ENCODE assay signal across 8 cellular contexts in the genomic region with DNA sequence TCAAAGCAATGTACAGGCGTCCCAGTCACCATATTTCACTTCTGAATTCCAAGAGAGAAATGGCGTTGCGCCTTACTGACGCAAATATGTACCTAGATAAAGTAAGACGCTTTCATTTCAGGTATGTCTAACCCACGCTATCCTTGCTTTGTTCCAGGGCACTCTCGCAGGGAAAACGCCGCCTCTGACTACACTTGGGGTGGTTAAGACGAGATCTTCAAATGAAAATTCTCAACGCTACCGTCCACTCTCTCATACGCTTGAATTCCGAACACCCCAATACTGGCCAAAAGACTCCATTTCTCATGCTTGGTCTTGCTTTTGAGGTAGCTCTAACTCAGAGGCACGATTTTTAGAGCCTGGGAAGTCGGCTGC. TPM values are rescaled to one million over a fixed set of nuclear protein-coding genes. Genes with fewer than 3 reads are reported as not detected.
DNase-seq lines count a peak whose midpoint lies in the region; ATAC-seq and TF ChIP-seq lines count a peak whose summit lies in the region.

No MANE protein-coding gene starts in this region.

- DNase-seq in CD8-positive, alpha-beta T cell = no peak
- DNase-seq in NCI-H1930 (lab: John Stamatoyannopoulos, UW) = peak; percentile 22 to 53
- no peak for DNase-seq in cardiac fibroblast (ENCODE audit: low read depth in 2 of 2)
- DNase-seq in lower lobe of right lung = no peak
- DNase-seq in tibial artery = no peak
- DNase-seq in occipital lobe (lab: John Stamatoyannopoulos, UW) = no peak
- DNase-seq in COLO829 (ENCODE audit: low spot score) = no peak

- peaks cover 20% of the 10 kb centered on the region for H3K4me1 ChIP-seq in CD8-positive, alpha-beta T cell (ENCODE audit: insufficient read depth, low read length)
- H3K4me1 ChIP-seq in lower lobe of right lung (peaks cover 34% of the 10 kb centered on the region), tibial artery (peaks cover 0 to 50% (median 29%) of the 10 kb centered on the region in 4 donors)

- no peak for TF ChIP-seq CTCF in CD8-positive, alpha-beta T cell (IDR thresholded peaks at IDR 0.05)
- TF ChIP-seq CTCF in cardiac fibroblast (IDR thresholded peaks at IDR 0.05; ENCODE audit: low read depth, low read length) = no peak
- TF ChIP-seq CTCF in lower lobe of right lung (IDR thresholded peaks at IDR 0.05) = no peak
- no peak for TF ChIP-seq CTCF in tibial artery (IDR thresholded peaks at IDR 0.05)

- POLR2A ChIA-PET in CD8-positive, alpha-beta T cell (lab: Charles Lee) = interaction anchor here (0.7 to 1.7 kb wide), 9 partner anchors 9 to 128 kb away, joined by 3 to 6 read pairs (median 3); a partner anchor contains a TSS

- H3K36me3 Mint-ChIP-seq in CD8-positive, alpha-beta T cell = peaks cover 41% of the 10 kb centered on the region

- H3K27me3 Mint-ChIP-seq in CD8-positive, alpha-beta T cell (ENCODE audit: low read depth) = no peaks in the 10 kb centered on the region

- H3K36me3 ChIP-seq in CD8-positive, alpha-beta T cell (ENCODE audit: insufficient read depth, low read length) = peaks cover 14% of the 10 kb centered on the region
- H3K36me3 ChIP-seq in lower lobe of right lung (peaks cover 26% of the 10 kb centered on the region), tibial artery (peaks cover 16 to 28% (median 19%) of the 10 kb centered on the region in 3 donors)

- CTCF ChIA-PET in CD8-positive, alpha-beta T cell (lab: Charles Lee) = interaction anchor here (1.3 kb wide), 1 partner anchor 9 kb away, joined by 6 read pairs; no protein-coding TSS in a partner anchor

- no peak for ATAC-seq in CD8-positive, alpha-beta T cell
- ATAC-seq in GM19467 (IDR thresholded peaks at IDR 0.05; ENCODE audit: unreplicated experiment) = peak; percentile 8
- peak; percentile 1 to 44 for ATAC-seq in lower lobe of right lung

- no peaks in the 10 kb centered on the region for H3K27me3 ChIP-seq in CD8-positive, alpha-beta T cell (ENCODE audit: insufficient read depth, low read length)
- H3K27me3 ChIP-seq in lower lobe of right lung (ENCODE audit: low read depth) (no peaks in the 10 kb centered on the region), tibial artery (no peaks in the 10 kb centered on the region)

- no peaks in the 10 kb centered on the region for H3K9me3 ChIP-seq in CD8-positive, alpha-beta T cell (ENCODE audit: low read length)
- H3K9me3 ChIP-seq in lower lobe of right lung (no peaks in the 10 kb centered on the region), tibial artery (no peaks in the 10 kb centered on the region)

- no peaks in the 10 kb centered on the region for H3K9me3 Mint-ChIP-seq in CD8-positive, alpha-beta T cell

- peak overlapping the region; percentile 98 for H3K4me3 Mint-ChIP-seq in CD8-positive, alpha-beta T cell

- intact Hi-C loops in CD8-positive, alpha-beta T cell (cut with DNase I, micrococcal nuclease) = loop anchor here in 1 of 2 experiments (5.0 kb wide), 4 partner anchors 115 to 435 kb away; a partner anchor contains a TSS
- intact Hi-C loops in lower lobe of right lung (cut with DNase I) = no loop called here
- intact Hi-C loops in tibial artery (cut with DNase I; ENCODE audit: low total_unique reads) = loop anchor here (10.0 kb wide), 1 partner anchor 92 kb away; a partner anchor contains a TSS

- peak overlapping the region; percentile 88 for H3K27ac ChIP-seq in CD8-positive, alpha-beta T cell (ENCODE audit: low read depth, low read length)
- H3K27ac ChIP-seq in lower lobe of right lung (peak overlapping the region; percentile 98), tibial artery (peak overlapping the region; percentile 95 to 96)

- H3K27ac Mint-ChIP-seq in CD8-positive, alpha-beta T cell = peak overlapping the region; percentile 100

- peak overlapping the region; percentile 66 for H3K4me3 ChIP-seq in CD8-positive, alpha-beta T cell (ENCODE audit: low read depth, low read length)
- peak overlapping the region; percentile 92 to 99 for H3K4me3 ChIP-seq in cardiac fibroblast (replicated peaks in 1 of 2; ENCODE audit: low read depth in 2 of 2, low read length in 2 of 2)
- H3K4me3 ChIP-seq in lower lobe of right lung = peak overlapping the region; percentile 99
- H3K4me3 ChIP-seq in tibial artery = peak overlapping the region; percentile 92 to 96

- H3K4me1 Mint-ChIP-seq in CD8-positive, alpha-beta T cell (ENCODE audit: low read depth) = peaks cover 52% of the 10 kb centered on the region

RNA-seq across cellular contexts. Expression of a gene that starts 0.7 kb away (rescaled TPM):
- total RNA-seq in CD8-positive, alpha-beta T cell = 10 to 100 TPM; 11.5 to 12.2 TPM
- total RNA-seq in lower lobe of right lung (42.5 TPM), occipital lobe (51.0 TPM)

RNA-seq across cellular contexts. Expression of a gene that starts 9.6 kb away (rescaled TPM):
- not detected for total RNA-seq in CD8-positive, alpha-beta T cell
- total RNA-seq in lower lobe of right lung (not detected), occipital lobe (not detected)

RNA-seq across cellular contexts. Expression of a gene that starts 59.8 kb away (rescaled TPM):
- 1 to 10 TPM; 3.2 to 4.0 TPM for total RNA-seq in CD8-positive, alpha-beta T cell
- total RNA-seq in lower lobe of right lung (7.6 TPM), occipital lobe (17.5 TPM)

Comparison
In these comparisons a context has a peak if more than half of its experiments do, and no peak if none do; other contexts are left out.
1. DNase-seq: peak in NCI-H1930 (2 of 2); none in CD8-positive, alpha-beta T cell (0 of 7), cardiac fibroblast (0 of 2), lower lobe of right lung (single experiment), tibial artery (0 of 2), occipital lobe (single experiment) and COLO829 (single experiment).
2. Peak in every context shown above with its lines, with median percentiles within 50 percentile points of each other: H3K27ac ChIP-seq and H3K4me3 ChIP-seq.